20 cellular contexts compared by ENCODE assay signal in genomic region chr5:41921874-41922273, GRCh38. TPM values are rescaled to one million over a fixed set of nuclear protein-coding genes. Genes with fewer than 3 reads are reported as not detected.
A peak's percentile ranks its signal among the peaks of the same experiment; 100 is the strongest.
DNase-seq lines count a peak whose midpoint lies in the region; ATAC-seq and TF ChIP-seq lines count a peak whose summit lies in the region.
"Had no signal": no experiment of that assay in that cellular context is flagged by ENCODE, and none has a peak within 500 bp of the region (broad histone marks: within the 10 kb centered on the region; RNA-seq: fewer than 3 reads in every experiment).

No MANE protein-coding gene starts in this region.

- peaks cover 11 to 19% of the 10 kb centered on the region in 2 donors for H3K4me1 Mint-ChIP-seq in effector memory CD8-positive, alpha-beta T cell (ENCODE audit: low read depth in 2 of 2)
- H3K4me1 Mint-ChIP-seq in neural progenitor cell = peaks cover 3% of the 10 kb centered on the region

- no peak for ATAC-seq in effector memory CD8-positive, alpha-beta T cell (replicated peaks)
- ATAC-seq: HepG2, left lung had no signal

- no peaks in the 10 kb centered on the region for H3K27me3 Mint-ChIP-seq in effector memory CD8-positive, alpha-beta T cell
- no peaks in the 10 kb centered on the region for H3K27me3 Mint-ChIP-seq in neural progenitor cell (ENCODE audit: insufficient read depth, low read depth)
- H3K27me3 Mint-ChIP-seq: activated CD4-positive, alpha-beta memory T cell treated with anti-CD3 and anti-CD28 coated beads for 36 hours; stimulated activated naive CD8-positive, alpha-beta T cell treated with anti-CD3 and anti-CD28 coated beads, Interleukin-15, Interleukin-2, amounts not matched to agents 100 ng/mL and 50 ng/mL, for 24 hours had no signal

- no peak overlapping the region for H3K4me3 ChIP-seq in HEK293 (ENCODE audit: low read depth, low read length)
- H3K4me3 ChIP-seq in neural progenitor cell = no peak overlapping the region
- H3K4me3 ChIP-seq: BLaER1 treated with 17β-estradiol and CSF1 and Interleukin-3, amounts not matched to agents 10 nM and 100 nM; left lung; sigmoid colon; vagina had no signal

- peaks cover 57% of the 10 kb centered on the region for H3K36me3 Mint-ChIP-seq in effector memory CD8-positive, alpha-beta T cell (ENCODE audit: insufficient read depth)
- peaks cover 24% of the 10 kb centered on the region for H3K36me3 Mint-ChIP-seq in neural progenitor cell

- H4K20me1 ChIP-seq in neural progenitor cell (ENCODE audit: low read depth) = no peaks in the 10 kb centered on the region

- POLR2A ChIA-PET in HEK293 (lab: Yijun Ruan, JAX) = interaction anchor here (1.0 kb wide), 1 partner anchor 18 kb away, joined by 3 read pairs; the partner anchor contains the start of gene RIMOC1

- H3K27ac Mint-ChIP-seq in effector memory CD8-positive, alpha-beta T cell = peak overlapping the region; percentile 41 to 62
- H3K27ac Mint-ChIP-seq in neural progenitor cell = no peak overlapping the region
- H3K27ac Mint-ChIP-seq: activated CD4-positive, alpha-beta memory T cell treated with anti-CD3 and anti-CD28 coated beads for 36 hours had no signal

- H3K27ac ChIP-seq in HEK293 (ENCODE audit: extremely low read depth, low read depth, low read length) (no peak overlapping the region), neural progenitor cell (no peak overlapping the region)
- H3K27ac ChIP-seq: BLaER1 treated with 17β-estradiol and CSF1 and Interleukin-3, amounts not matched to agents 10 nM and 100 nM; left lung; sigmoid colon; vagina had no signal

- H3K9me3 ChIP-seq in HEK293 (ENCODE audit: control insufficient read depth, insufficient read depth, low read depth, low read length) (no peaks in the 10 kb centered on the region), neural progenitor cell (ENCODE audit: low read depth) (no peaks in the 10 kb centered on the region)
- H3K9me3 ChIP-seq: BLaER1 treated with 17β-estradiol and CSF1 and Interleukin-3, amounts not matched to agents 10 nM and 100 nM; left lung; sigmoid colon; vagina had no signal

- H2AFZ ChIP-seq in neural progenitor cell (replicated peaks) = no peak overlapping the region

- no peaks in the 10 kb centered on the region for H3K27me3 ChIP-seq in neural progenitor cell
- H3K27me3 ChIP-seq: left lung, sigmoid colon, vagina had no signal

- CTCF ChIA-PET in HEK293 (lab: Yijun Ruan, JAX) = interaction anchor here (1.0 kb wide), 1 partner anchor 51 kb away, joined by 3 read pairs; the partner anchor contains the start of gene OXCT1

- no peaks in the 10 kb centered on the region for H3K9me3 Mint-ChIP-seq in effector memory CD8-positive, alpha-beta T cell
- H3K9me3 Mint-ChIP-seq in neural progenitor cell = peaks cover 2% of the 10 kb centered on the region
- H3K9me3 Mint-ChIP-seq: activated CD4-positive, alpha-beta memory T cell treated with anti-CD3 and anti-CD28 coated beads for 36 hours; stimulated activated naive CD8-positive, alpha-beta T cell treated with anti-CD3 and anti-CD28 coated beads, Interleukin-15, Interleukin-2, amounts not matched to agents 100 ng/mL and 50 ng/mL, for 24 hours had no signal

- no peaks in the 10 kb centered on the region for H3K79me2 ChIP-seq in neural progenitor cell (ENCODE audit: low read depth)

- peaks cover 3% of the 10 kb centered on the region; the same call in 1 of the 2 replicates for H3K4me1 ChIP-seq in HEK293 (ENCODE audit: control insufficient read depth, insufficient read depth, low read length)
- H3K4me1 ChIP-seq in neural progenitor cell = peaks cover 4% of the 10 kb centered on the region

- TF ChIP-seq CTCF in HEK293 (tag by site-specific recombination; IDR thresholded peaks at IDR 0.05) (no peak), neural progenitor cell (IDR thresholded peaks at IDR 0.05) (no peak)

- intact Hi-C loops in posterior cingulate gyrus (cut with DNase I) = no loop called here

- H3K9ac ChIP-seq in neural progenitor cell = peak overlapping the region; percentile 3
- H3K9ac ChIP-seq: BLaER1 treated with 17β-estradiol and CSF1 and Interleukin-3, amounts not matched to agents 10 nM and 100 nM had no signal

- peaks cover 49 to 51% of the 10 kb centered on the region in 2 experiments; a peak in 2 of 3 replicates for H3K36me3 ChIP-seq in HEK293 (ENCODE audit: control insufficient read depth in 2 of 2, insufficient read depth in 1 of 2, low read length in 2 of 2)
- H3K36me3 ChIP-seq in neural progenitor cell = no peaks in the 10 kb centered on the region

- no peak overlapping the region for H3K4me2 ChIP-seq in neural progenitor cell

- no peak overlapping the region for H3K4me3 Mint-ChIP-seq in effector memory CD8-positive, alpha-beta T cell
- no peak overlapping the region for H3K4me3 Mint-ChIP-seq in neural progenitor cell
- H3K4me3 Mint-ChIP-seq: activated CD4-positive, alpha-beta memory T cell treated with anti-CD3 and anti-CD28 coated beads for 36 hours; stimulated activated naive CD8-positive, alpha-beta T cell treated with anti-CD3 and anti-CD28 coated beads, Interleukin-15, Interleukin-2, amounts not matched to agents 100 ng/mL and 50 ng/mL, for 24 hours had no signal

- H3F3A ChIP-seq in neural progenitor cell (ENCODE audit: low read depth) = peaks cover 4% of the 10 kb centered on the region

- DNase-seq in RPMI7951 (ENCODE audit: low read depth) (peak; percentile 29), neural progenitor cell (ENCODE audit: low spot score) (no peak), NCI-H2171 treated with DMSO at 0.1 percent for 48 hours (lab: John Stamatoyannopoulos, UW) (no peak), posterior cingulate gyrus (no peak), NCI-H1105 (lab: John Stamatoyannopoulos, UW) (no peak), cortex of kidney (lab: John Stamatoyannopoulos, UW) (no peak)
- no peak for DNase-seq in effector memory CD8-positive, alpha-beta T cell
- DNase-seq: activated CD4-positive, alpha-beta memory T cell treated with anti-CD3 and anti-CD28 coated beads for 36 hours; activated effector memory CD4-positive, alpha-beta T cell treated with Interleukin-2 at 50 U/mL for 16 hours; DMS79; hippocampal formation; left lung; NCI-H1436 treated with DMSO at 0.1 percent for 48 hours; NCI-H510A treated with DMSO at 0.1 percent for 48 hours; sigmoid colon had no signal

TF ChIP-seq in HEK293, 187 proteins besides CTCF, POLR2A, EP300 and RAD21:
- no peak for TF ChIP-seq ZNF366 (tag by site-specific recombination; conservative IDR thresholded peaks at IDR 0.05)
- no peak for TF ChIP-seq ZNF391 (tag by site-specific recombination; IDR thresholded peaks at IDR 0.05; ENCODE audit: borderline replicate concordance, low read depth)
- TF ChIP-seq ZNF664 (tag by site-specific recombination; IDR thresholded peaks at IDR 0.05) = peak; percentile 39; the same call in 1 of the 2 replicates

RNA-seq across cellular contexts. Expression of gene FBXO4, which starts 3.2 kb away (rescaled TPM):
- 16.8 TPM in 2 replicates for total RNA-seq in RPMI7951 (2014; rRNA removed; shearing (Covaris generic))
- total RNA-seq in neural progenitor cell (ENCODE audit: low replicate concordance) = 5.0 and 15.5 TPM in 2 replicates

RNA-seq across cellular contexts. Expression of gene RIMOC1, which starts 17.7 kb away (rescaled TPM):
- 15.1 and 20.1 TPM in 2 replicates for total RNA-seq in RPMI7951 (2014; rRNA removed; shearing (Covaris generic))
- total RNA-seq in neural progenitor cell (ENCODE audit: low replicate concordance) = 25.4 and 32.7 TPM in 2 replicates

RNA-seq across cellular contexts. Expression of gene OXCT1, which starts 51.6 kb away (rescaled TPM):
- 28.8 and 31.8 TPM in 2 replicates for total RNA-seq in RPMI7951 (2014; rRNA removed; shearing (Covaris generic))
- total RNA-seq in neural progenitor cell (ENCODE audit: low replicate concordance) = 32.0 and 39.9 TPM in 2 replicates
